Comparison of ENCODE assay signal across 23 cellular contexts in the genomic region with DNA sequence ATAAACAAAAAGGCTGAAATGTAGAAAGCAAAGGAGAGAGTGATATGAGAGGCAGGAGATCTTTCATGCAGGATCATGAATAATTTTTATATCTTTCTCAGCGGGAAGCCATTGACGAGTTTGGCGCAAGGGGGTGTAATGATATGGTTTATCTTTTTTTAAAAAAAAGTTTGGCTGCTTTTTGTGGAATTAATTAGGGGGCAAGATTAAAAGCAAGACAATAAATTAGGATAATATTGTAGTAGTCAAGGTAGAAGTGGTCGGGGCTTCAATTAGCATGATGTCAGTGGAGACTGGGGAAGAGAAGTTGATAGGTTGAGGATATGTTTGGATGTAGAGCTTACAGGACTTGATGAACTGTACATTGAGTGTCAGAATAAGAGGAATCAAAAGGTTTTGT. TPM values are rescaled to one million over a fixed set of nuclear protein-coding genes. Genes with fewer than 3 reads are reported as not detected.
DNase-seq lines count a peak whose midpoint lies in the region; ATAC-seq, FAIRE-seq and TF ChIP-seq lines count a peak whose summit lies in the region.
"Had no signal": no experiment of that assay in that cellular context is flagged by ENCODE, and none has a peak within 500 bp of the region (broad histone marks: within the 10 kb centered on the region; RNA-seq: fewer than 3 reads in every experiment).

No MANE protein-coding gene starts in this region.

- intact Hi-C loops in CD4-positive, alpha-beta T cell (cut with DNase I, micrococcal nuclease) = loop anchor here in 1 of 2 experiments (2.0 kb wide), 1 partner anchor 15 kb away; no protein-coding TSS in a partner anchor
- intact Hi-C loops in GM12878 (cut with micrococcal nuclease; ENCODE audit: unreplicated experiment) = loop anchor here (5.0 kb wide), 1 partner anchor 323 kb away; the partner anchor contains the start of gene TMEM30A

- no peak for FAIRE-seq in GM12878 (lab: Jason Lieb, UNC)
- FAIRE-seq: colon, HTR-8/SVneo had no signal

- no peak for TF ChIP-seq POLR2A in GM12878 (IDR thresholded peaks at IDR 0.05; ENCODE audit: low read depth, low read length)

- no peaks in the 10 kb centered on the region for H3K27me3 Mint-ChIP-seq in CD4-positive, alpha-beta T cell
- no peaks in the 10 kb centered on the region for H3K27me3 Mint-ChIP-seq in nephron (ENCODE audit: low read depth)
- H3K27me3 Mint-ChIP-seq: activated CD4-positive, alpha-beta T cell treated with anti-CD3 and anti-CD28 coated beads, Interleukin-2, amount 10 ng/mL, durations not matched to agents 24 days and 14 days; effector memory CD8-positive, alpha-beta T cell had no signal

- ATAC-seq in CD4-positive, alpha-beta T cell (ENCODE audit: poor library complexity) = no peak
- ATAC-seq in GM12878 = no peak
- ATAC-seq: effector memory CD8-positive, alpha-beta T cell; HCT116; psoas muscle; stimulated activated naive CD8-positive, alpha-beta T cell treated with anti-CD3 and anti-CD28 coated beads, Interleukin-15, Interleukin-2, amounts not matched to agents 100 U/mL and 50 U/mL, for 24 hours had no signal

- H3K79me2 ChIP-seq in DOHH2 (ENCODE audit: control insufficient read depth, low read length) (peaks cover 97% of the 10 kb centered on the region), GM12878 (ENCODE audit: control insufficient read depth, insufficient read depth, low read length) (peaks cover 98% of the 10 kb centered on the region)

- H3K4me2 ChIP-seq in DOHH2 (ENCODE audit: low read length) (peak overlapping the region; percentile 31), GM12878 (ENCODE audit: control insufficient read depth, insufficient read depth) (peak overlapping the region; percentile 35; the same call in 1 of the 2 replicates)

- peaks cover 17% of the 10 kb centered on the region for H3K36me3 Mint-ChIP-seq in CD4-positive, alpha-beta T cell (ENCODE audit: low read depth)
- H3K36me3 Mint-ChIP-seq in nephron (ENCODE audit: low read depth) = peaks cover 27% of the 10 kb centered on the region

- H3K4me1 ChIP-seq in DOHH2 (ENCODE audit: control insufficient read depth, low read length) (peaks cover 71% of the 10 kb centered on the region), GM12878 (ENCODE audit: control insufficient read depth, insufficient read depth, low read length) (peaks cover 15% of the 10 kb centered on the region)

- peaks cover 31% of the 10 kb centered on the region for H3K36me3 ChIP-seq in DOHH2 (ENCODE audit: control insufficient read depth, low read length)
- H3K36me3 ChIP-seq in GM12878 (ENCODE audit: control insufficient read depth in 2 of 2, insufficient read depth in 2 of 2, low read length in 1 of 2) = no peaks in the 10 kb centered on the region; a peak in 1 of 4 replicates
- H3K36me3 ChIP-seq: tibial nerve had no signal

- in situ Hi-C loops in GM12878 (cut with MboI) = no loop called here

- no peaks in the 10 kb centered on the region for H3K9me3 Mint-ChIP-seq in CD4-positive, alpha-beta T cell
- H3K9me3 Mint-ChIP-seq in nephron = no peaks in the 10 kb centered on the region
- H3K9me3 Mint-ChIP-seq: activated CD4-positive, alpha-beta T cell treated with anti-CD3 and anti-CD28 coated beads, Interleukin-2, amount 10 ng/mL, durations not matched to agents 24 days and 14 days; effector memory CD8-positive, alpha-beta T cell had no signal

- RAD21 ChIA-PET in GM12878 (lab: Charles Lee; ENCODE audit: unreplicated experiment) = no interaction called here

- no peak for DNase-seq in CD4-positive, alpha-beta T cell
- DNase-seq in GM12878 (ENCODE audit: low read depth, low spot score) (no peak), NCI-H82 treated with DMSO at 0.1 percent for 48 hours (lab: John Stamatoyannopoulos, UW; ENCODE audit: unreplicated experiment) (no peak), mucosa of gallbladder (ENCODE audit: low spot score) (no peak), NCI-H1930 (lab: John Stamatoyannopoulos, UW) (no peak), middle frontal gyrus (ENCODE audit: extremely low spot score, low spot score) (no peak)
- DNase-seq: activated CD4-positive, alpha-beta T cell treated with anti-CD3 and anti-CD28 coated beads, Interleukin-2, amount 10 ng/mL, durations not matched to agents 24 days and 14 days; activated naive CD4-positive, alpha-beta T cell treated with Interleukin-2 at 50 U/mL for 16 hours; Caco-2; effector memory CD8-positive, alpha-beta T cell; mesenchymal stem cell; NCI-H2171; NCI-H524 treated with DMSO at 0.1 percent for 48 hours; psoas muscle; Right ventricle myocardium superior; stimulated activated naive CD8-positive, alpha-beta T cell treated with anti-CD3 and anti-CD28 coated beads, Interleukin-15, Interleukin-2, amounts not matched to agents 100 U/mL and 50 U/mL, for 24 hours had no signal

- POLR2A ChIA-PET in CD4-positive, alpha-beta T cell (lab: Charles Lee) = no interaction called here
- POLR2A ChIA-PET in GM12878 (lab: Charles Lee) = no interaction called here

- no peak overlapping the region for H3K27ac ChIP-seq in CD4-positive, alpha-beta T cell (ENCODE audit: low read depth, low read length)
- no peak overlapping the region for H3K27ac ChIP-seq in DOHH2 (ENCODE audit: low read depth, low read length)
- H3K27ac ChIP-seq in GM12878 (ENCODE audit: control insufficient read depth, insufficient read depth) = no peak overlapping the region
- H3K27ac ChIP-seq: psoas muscle, skin epidermis, tibial nerve had no signal

- H3F3A ChIP-seq in DOHH2 (ENCODE audit: control insufficient read depth, insufficient read depth) = peaks cover 11% of the 10 kb centered on the region

- TF ChIP-seq EP300 in GM12878 (IDR thresholded peaks at IDR 0.05; ENCODE audit: borderline replicate concordance in 1 of 2, control insufficient read depth in 1 of 2, low read depth in 2 of 2, low read length in 2 of 2) = no peak

- peaks cover 83% of the 10 kb centered on the region for H3K4me1 Mint-ChIP-seq in CD4-positive, alpha-beta T cell (ENCODE audit: low read depth)
- peaks cover 64% of the 10 kb centered on the region for H3K4me1 Mint-ChIP-seq in nephron

- H4K20me1 ChIP-seq in DOHH2 (ENCODE audit: control insufficient read depth, insufficient read depth, low read depth, low read length) (peaks cover 35% of the 10 kb centered on the region), GM12878 (ENCODE audit: control insufficient read depth, insufficient read depth) (peaks cover 4% of the 10 kb centered on the region; the same call in 1 of the 2 replicates)

- H2AFZ ChIP-seq in GM12878 (ENCODE audit: control insufficient read depth, low read depth, low read length) = no peak overlapping the region

- no peak overlapping the region for H3K9ac ChIP-seq in GM12878 (ENCODE audit: control insufficient read depth, insufficient read depth, low read length)

- no peak for TF ChIP-seq CTCF in CD4-positive, alpha-beta T cell (IDR thresholded peaks at IDR 0.05)
- TF ChIP-seq CTCF in DOHH2 (IDR thresholded peaks at IDR 0.05; ENCODE audit: low read depth, low read length, poor library complexity, severe bottlenecking) (no peak), GM12878 (IDR thresholded peaks at IDR 0.05 in 2 of 3, conservative IDR thresholded peaks at IDR 0.05 in 1 of 3; ENCODE audit: control insufficient read depth in 2 of 3, extremely low read depth in 1 of 3, insufficient read depth in 1 of 3, low read depth in 3 of 3, low read length in 3 of 3) (no peak), nephron (IDR thresholded peaks at IDR 0.05; ENCODE audit: unreplicated experiment in 3 of 3) (no peak)

- WGBS in GM12878 (ENCODE audit: insufficient coverage, insufficient replicate concordance, low lambda C conversion rate, missing lambda C conversion rate) = over 99% methylated on average over 4 of the region's 4 CpGs

- H3K27ac Mint-ChIP-seq in CD4-positive, alpha-beta T cell = peak overlapping the region; percentile 35
- H3K27ac Mint-ChIP-seq in nephron = peak overlapping the region in 2 of 3 experiments; percentile 1 to 2
- H3K27ac Mint-ChIP-seq: activated CD4-positive, alpha-beta T cell treated with anti-CD3 and anti-CD28 coated beads, Interleukin-2, amount 10 ng/mL, durations not matched to agents 24 days and 14 days had no signal

- CTCF ChIA-PET in CD4-positive, alpha-beta T cell (lab: Charles Lee) = interaction anchor here (1.1 kb wide), 1 partner anchor 15 kb away, joined by 3 read pairs; no protein-coding TSS in a partner anchor
- CTCF ChIA-PET in GM12878 (lab: Yijun Ruan, JAX) = interaction anchor here (0.7 kb wide), 1 partner anchor 24 kb away, joined by 3 read pairs; no protein-coding TSS in a partner anchor

- no peaks in the 10 kb centered on the region for H3K27me3 ChIP-seq in CD4-positive, alpha-beta T cell (ENCODE audit: control insufficient read depth, insufficient read depth, low read length)
- no peaks in the 10 kb centered on the region for H3K27me3 ChIP-seq in DOHH2 (ENCODE audit: control insufficient read depth, low read length)
- H3K27me3 ChIP-seq in GM12878 (replicated peaks in 1 of 2; ENCODE audit: control insufficient read depth in 2 of 2, insufficient read depth in 2 of 2, low read length in 1 of 2) = no peaks in the 10 kb centered on the region
- H3K27me3 ChIP-seq: tibial nerve had no signal

- H3K4me3 ChIP-seq in DOHH2 (ENCODE audit: low read length) (no peak overlapping the region), GM12878 (peak overlapping the region; percentile 51)
- H3K4me3 ChIP-seq: psoas muscle, skin epidermis, tibial nerve had no signal

- H3K9me3 ChIP-seq in CD4-positive, alpha-beta T cell (ENCODE audit: control insufficient read depth, low read length) = no peaks in the 10 kb centered on the region
- H3K9me3 ChIP-seq in DOHH2 (ENCODE audit: control insufficient read depth, insufficient read depth, low read length) (no peaks in the 10 kb centered on the region), GM12878 (replicated peaks; ENCODE audit: control insufficient read depth, insufficient read depth, low read length) (no peaks in the 10 kb centered on the region)
- H3K9me3 ChIP-seq: Caco-2, psoas muscle, tibial nerve had no signal

- no peaks in the 10 kb centered on the region for H3K9me2 ChIP-seq in DOHH2 (replicated peaks; ENCODE audit: control insufficient read depth, low read length)

- SMC1A ChIA-PET in GM12878 (lab: Charles Lee; ENCODE audit: uncharacterized antibody, unreplicated experiment) = no interaction called here

- no TSS peak for BruUV-seq in GM12878 (replicated peaks; lab: Mats Ljungman, UMichigan)

- H3K4me3 Mint-ChIP-seq in CD4-positive, alpha-beta T cell = peak overlapping the region; percentile 71
- peak overlapping the region in 1 of 3 experiments; percentile 15 for H3K4me3 Mint-ChIP-seq in nephron
- H3K4me3 Mint-ChIP-seq: activated CD4-positive, alpha-beta T cell treated with anti-CD3 and anti-CD28 coated beads, Interleukin-2, amount 10 ng/mL, durations not matched to agents 24 days and 14 days had no signal

- no peak for TF ChIP-seq RAD21 in GM12878 (IDR thresholded peaks at IDR 0.05; ENCODE audit: insufficient read depth, low read depth, low read length)

RNA-seq across cellular contexts. Expression of gene SENP6, which starts 4.0 kb away (rescaled TPM):
- 10 to 100 TPM; 82.0 to 94.8 TPM for total RNA-seq in CD4-positive, alpha-beta T cell
- total RNA-seq in GM12878 (2013; cell fraction: nucleolus; rRNA removed) = 338 and 339 TPM in 2 replicates
- 48.9 and 50.8 TPM in 2 replicates for total RNA-seq in GM12878 (2014; rRNA removed)
- total RNA-seq in GM12878 (2014; rRNA removed; fragmentation: Illumina TruSeq; extraction: Trizol) = 70.0 and 75.2 TPM in 2 replicates
- 46.9 and 52.1 TPM in 2 replicates for total RNA-seq in GM12878 (2021)
- polyA plus RNA-seq in GM12878 (2011; ENCODE audit: low read depth) = 12.9 TPM
- 45.6 and 91.9 TPM in 2 replicates for polyA plus RNA-seq in GM12878 (2011; rRNA removed)
- 10.9 and 11.5 TPM in 2 replicates for polyA plus RNA-seq in GM12878 (2011; cell fraction: cytosol; rRNA removed)
- polyA plus RNA-seq in GM12878 (2011; cell fraction: nucleus; rRNA removed) = 42.8 and 52.2 TPM in 2 replicates
- 25.4 and 32.2 TPM in 2 replicates for polyA plus RNA-seq in GM12878 (2012)
- polyA plus RNA-seq in GM12878 (2014; fragmentation: Illumina TruSeq; extraction: Trizol) = 56.1 and 79.1 TPM in 2 replicates
- 10 to 100 TPM; 10.7 to 17.2 TPM for polyA plus RNA-seq in GM12878 (2014; fragmentation: Nextera tagmentation; extraction: Ambion mirVana)
- 31.6 and 36.5 TPM in 2 replicates for polyA plus RNA-seq in GM12878 (2014; rRNA removed)
- polyA plus RNA-seq in GM12878 (2016; fragmentation: Nextera tagmentation; extraction: Ambion mirVana) = 10 to 100 TPM; 36.6 to 39.0 TPM
- polyA minus RNA-seq in GM12878 (2011; rRNA and poly(A)+ RNA removed) = 27.5 and 37.7 TPM in 2 replicates
- polyA minus RNA-seq in GM12878 (2011; cell fraction: cytosol; rRNA and poly(A)+ RNA removed) = 16.3 and 19.2 TPM in 2 replicates
- polyA minus RNA-seq in GM12878 (2011; cell fraction: nucleus; rRNA and poly(A)+ RNA removed) = 49.0 and 102 TPM in 2 replicates
- total RNA-seq in mucosa of gallbladder = 71.2 TPM
